ENCODE assay signal across 8 cellular contexts in genomic region chr1:236103646-236104218, GRCh38. TPM values are rescaled to one million over a fixed set of nuclear protein-coding genes. Genes with fewer than 3 reads are reported as not detected.
DNase-seq lines count a peak whose midpoint lies in the region; ATAC-seq lines count a peak whose summit lies in the region.

No MANE protein-coding gene starts in this region.

- no peaks in the 10 kb centered on the region for H3K9me3 Mint-ChIP-seq in activated naive CD4-positive, alpha-beta T cell treated with anti-CD3 and anti-CD28 coated beads, Interleukin-2, amount 50 U/mL, for 72 hours

- H3K36me3 Mint-ChIP-seq in activated naive CD4-positive, alpha-beta T cell treated with anti-CD3 and anti-CD28 coated beads, Interleukin-2, amount 50 U/mL, for 72 hours = no peaks in the 10 kb centered on the region

- no peak overlapping the region for H3K27ac Mint-ChIP-seq in activated naive CD4-positive, alpha-beta T cell treated with anti-CD3 and anti-CD28 coated beads, Interleukin-2, amount 50 U/mL, for 72 hours

- intact Hi-C loops in head of caudate nucleus (cut with DNase I) = loop anchor here (5.0 to 10.0 kb wide), 2 partner anchors 389 to 501 kb away; partner anchors contain the start of gene HEATR1

- peak; percentile 9 for DNase-seq in NK-92 treated with Interleukin-12 subunit alpha and Interleukin-12 subunit beta, amount 100 ng/mL, for 24 hours (lab: John Stamatoyannopoulos, UW)
- DNase-seq in NK-92 (lab: John Stamatoyannopoulos, UW; ENCODE audit: unreplicated experiment) (no peak), LHCN-M2 (ENCODE audit: low read depth) (peak; percentile 48), SK-N-DZ (ENCODE audit: low spot score) (peak; percentile 55), head of caudate nucleus (peak in 40 of 42 donors; percentile 23 to 89 (median 66)), renal cortical epithelial cell (ENCODE audit: low read depth) (peak; percentile 33)
- peak in 1 of 2 donors; percentile 65 for DNase-seq in activated naive CD4-positive, alpha-beta T cell treated with anti-CD3 and anti-CD28 coated beads, Interleukin-2, amount 50 U/mL, for 72 hours (ENCODE audit: low spot score in 2 of 2)

- peak; percentile 45 to 62 for ATAC-seq in activated naive CD4-positive, alpha-beta T cell treated with anti-CD3 and anti-CD28 coated beads, Interleukin-2, amount 50 U/mL, for 72 hours
- ATAC-seq in GM19452 (IDR thresholded peaks at IDR 0.05; ENCODE audit: unreplicated experiment) = no peak

RNA-seq across cellular contexts. Expression of gene GPR137B, which starts 38.6 kb away (rescaled TPM):
- total RNA-seq in LHCN-M2 (2014; rRNA removed) (4.9 and 11.1 TPM in 2 replicates), renal cortical epithelial cell (10.2 and 12.2 TPM in 2 replicates)
- polyA plus RNA-seq in LHCN-M2 (2012) = 7.1 TPM
- 1.2 and 2.2 TPM in 2 replicates for polyA plus RNA-seq in SK-N-DZ (2014; cell fraction: cytosol; rRNA removed)
- polyA plus RNA-seq in SK-N-DZ (2014; cell fraction: nucleus; rRNA removed) = 2.3 and 4.5 TPM in 2 replicates
- total RNA-seq in activated naive CD4-positive, alpha-beta T cell treated with anti-CD3 and anti-CD28 coated beads, Interleukin-2, amount 50 U/mL, for 72 hours = 1 to 10 TPM; 3.8 to 6.8 TPM

RNA-seq across cellular contexts. Expression of gene NID1, which starts 38.8 kb away (rescaled TPM):
- total RNA-seq in LHCN-M2 (2014; rRNA removed) (19.2 and 19.9 TPM in 2 replicates), renal cortical epithelial cell (1.1 and 3.8 TPM in 2 replicates)
- polyA plus RNA-seq in LHCN-M2 (2012) = 17.2 TPM
- 0.14 and 0.27 TPM in 2 replicates for polyA plus RNA-seq in SK-N-DZ (2014; cell fraction: cytosol; rRNA removed)
- polyA plus RNA-seq in SK-N-DZ (2014; cell fraction: nucleus; rRNA removed) = not detected in 2 replicates
- total RNA-seq in activated naive CD4-positive, alpha-beta T cell treated with anti-CD3 and anti-CD28 coated beads, Interleukin-2, amount 50 U/mL, for 72 hours = under 1 TPM in 1 of 2 donors, not detected in 1; 0.70 TPM
